In genomic region chr16:82337355-82337754, GRCh38 we compare ENCODE assay signal across 29 cellular contexts.
"Had no signal": no experiment of that assay in that cellular context is flagged by ENCODE, and none has a peak within 500 bp of the region (broad histone marks: within the 10 kb centered on the region; RNA-seq: fewer than 3 reads in every experiment).

No MANE protein-coding gene starts in this region.

- DNase-seq: heart right ventricle; immature natural killer cell; kidney; lower lobe of right lung; mammary epithelial cell; mesenchymal stem cell; naive B cell; natural killer cell; nephron progenitor cell; occipital lobe; psoas muscle; stimulated activated CD4-positive, alpha-beta T cell treated with anti-CD3 and anti-CD28 coated beads, Interleukin-12 subunit alpha, Interleukin-12 subunit beta, amount 100 ng/mL, for 4 hours; stimulated activated CD4-positive, alpha-beta T cell treated with anti-CD3 and anti-CD28 coated beads, Interleukin-15, amount 100 ng/mL, for 24 hours; stimulated activated CD4-positive, alpha-beta T cell treated with anti-CD3 and anti-CD28 coated beads, Interleukin-2, amount 100 ng/mL, for 24 hours; stimulated activated CD4-positive, alpha-beta T cell treated with anti-CD3 and anti-CD28 coated beads, Interleukin-4, amount 100 ng/mL, for 24 hours; stimulated activated naive CD4-positive, alpha-beta T cell; tibial artery; upper lobe of right lung had no signal

- H3K9me3 Mint-ChIP-seq: immature natural killer cell; natural killer cell; stimulated activated effector memory CD8-positive, alpha-beta T cell treated with anti-CD3 and anti-CD28 coated beads, Interleukin-12 subunit alpha, Interleukin-12 subunit beta, amount 100 ng/mL, for 72 hours; stimulated activated naive CD8-positive, alpha-beta T cell treated with anti-CD3 and anti-CD28 coated beads, Interleukin-15, Interleukin-2, amounts not matched to agents 100 ng/mL and 50 ng/mL, for 24 hours had no signal

- H3K79me2 ChIP-seq: hepatocyte, parathyroid adenoma had no signal

- H3K4me2 ChIP-seq: hepatocyte, neural progenitor cell had no signal

- H3K9ac ChIP-seq: neural progenitor cell, parathyroid adenoma had no signal

- H3K36me3 Mint-ChIP-seq: immature natural killer cell; mesothelial cell of epicardium; naive B cell; natural killer cell; neural progenitor cell; stimulated activated effector memory CD8-positive, alpha-beta T cell treated with anti-CD3 and anti-CD28 coated beads, Interleukin-12 subunit alpha, Interleukin-12 subunit beta, amount 100 ng/mL, for 72 hours had no signal

- H3K4me1 ChIP-seq: lower lobe of right lung, neural progenitor cell, parathyroid adenoma, psoas muscle, suprapubic skin, tibial artery, upper lobe of right lung had no signal

- H3K27ac Mint-ChIP-seq: immature natural killer cell; mesothelial cell of epicardium; naive B cell; natural killer cell; nephron progenitor cell; neural progenitor cell; stimulated activated effector memory CD8-positive, alpha-beta T cell treated with anti-CD3 and anti-CD28 coated beads, Interleukin-12 subunit alpha, Interleukin-12 subunit beta, amount 100 ng/mL, for 72 hours; stimulated activated naive CD8-positive, alpha-beta T cell treated with anti-CD3 and anti-CD28 coated beads, Interleukin-15, Interleukin-2, amounts not matched to agents 100 ng/mL and 50 ng/mL, for 24 hours had no signal

- H3K27me3 ChIP-seq: heart right ventricle, neural progenitor cell, neutrophil, tibial artery, upper lobe of right lung had no signal

- ATAC-seq: lower lobe of right lung; natural killer cell; psoas muscle; sciatic nerve; stimulated activated effector memory CD8-positive, alpha-beta T cell treated with anti-CD3 and anti-CD28 coated beads, Interleukin-12 subunit alpha, Interleukin-12 subunit beta, amount 100 ng/mL, for 72 hours; upper lobe of right lung had no signal

- H3K4me3 ChIP-seq: heart right ventricle, hepatocyte, lower lobe of right lung, neural progenitor cell, psoas muscle, skin epidermis, suprapubic skin, thoracic aorta, tibial artery, upper lobe of right lung had no signal

- H3K4me3 Mint-ChIP-seq: immature natural killer cell; mesothelial cell of epicardium; naive B cell; natural killer cell; nephron progenitor cell; neural progenitor cell; stimulated activated effector memory CD8-positive, alpha-beta T cell treated with anti-CD3 and anti-CD28 coated beads, Interleukin-12 subunit alpha, Interleukin-12 subunit beta, amount 100 ng/mL, for 72 hours; stimulated activated naive CD8-positive, alpha-beta T cell treated with anti-CD3 and anti-CD28 coated beads, Interleukin-15, Interleukin-2, amounts not matched to agents 100 ng/mL and 50 ng/mL, for 24 hours had no signal

- H2AFZ ChIP-seq: hepatocyte, neural progenitor cell, parathyroid adenoma had no signal

- H3K27ac ChIP-seq: heart right ventricle, hepatocyte, lower lobe of right lung, neural progenitor cell, neutrophil, parathyroid adenoma, psoas muscle, skin epidermis, suprapubic skin, thoracic aorta, tibial artery, upper lobe of right lung had no signal

- H3K9me3 ChIP-seq: lower lobe of right lung, neutrophil, psoas muscle, suprapubic skin, thoracic aorta, tibial artery, upper lobe of right lung had no signal

- H3K4me1 Mint-ChIP-seq: immature natural killer cell; mesothelial cell of epicardium; naive B cell; natural killer cell; stimulated activated effector memory CD8-positive, alpha-beta T cell treated with anti-CD3 and anti-CD28 coated beads, Interleukin-12 subunit alpha, Interleukin-12 subunit beta, amount 100 ng/mL, for 72 hours had no signal

- H3K36me3 ChIP-seq: heart right ventricle, lower lobe of right lung, neural progenitor cell, neutrophil, suprapubic skin, thoracic aorta, tibial artery, upper lobe of right lung had no signal
